ENCODE assay signal across 11 cellular contexts in the genomic region with DNA sequence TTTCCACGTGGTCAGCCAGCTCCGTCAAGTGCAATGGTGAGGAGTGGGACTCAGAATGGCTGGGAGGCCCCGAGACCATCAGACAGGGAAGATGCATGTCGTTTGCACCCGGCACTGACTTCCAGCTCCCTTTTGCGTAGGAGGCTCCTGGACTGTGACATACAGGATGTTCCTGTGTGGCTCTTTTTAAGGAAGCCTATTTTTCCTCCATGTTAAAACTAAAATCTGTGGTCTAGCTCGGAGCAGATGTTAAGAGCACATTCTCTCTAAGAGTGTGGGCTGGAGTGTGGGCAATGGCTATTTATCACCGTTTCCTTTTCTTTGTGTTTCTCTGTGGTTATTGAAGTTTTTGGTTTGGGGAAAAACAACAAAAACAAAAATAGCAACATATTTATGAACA. TPM values are rescaled to one million over a fixed set of nuclear protein-coding genes. Genes with fewer than 3 reads are reported as not detected.
DNase-seq lines count a peak whose midpoint lies in the region; ATAC-seq and TF ChIP-seq lines count a peak whose summit lies in the region.
"Had no signal": no experiment of that assay in that cellular context is flagged by ENCODE, and none has a peak within 500 bp of the region (broad histone marks: within the 10 kb centered on the region; RNA-seq: fewer than 3 reads in every experiment).

No MANE protein-coding gene starts in this region.

- H3F3A ChIP-seq in PC-9 (ENCODE audit: insufficient read depth, low read depth): no peaks in the 10 kb centered on the region

- no peaks in the 10 kb centered on the region for H3K27me3 Mint-ChIP-seq in effector memory CD8-positive, alpha-beta T cell
- H3K27me3 Mint-ChIP-seq in nephron progenitor cell (ENCODE audit: low read depth, poor library complexity): peaks cover 12% of the 10 kb centered on the region
- H3K27me3 Mint-ChIP-seq: activated naive CD8-positive, alpha-beta T cell had no signal

- H3K27ac Mint-ChIP-seq in effector memory CD8-positive, alpha-beta T cell: peak overlapping the region; percentile 53 to 88
- H3K27ac Mint-ChIP-seq in nephron progenitor cell: peak overlapping the region; percentile 67
- H3K27ac Mint-ChIP-seq: activated naive CD8-positive, alpha-beta T cell had no signal

- CTCF ChIA-PET in PC-9 (lab: Charles Lee): no interaction called here

- H3K9ac ChIP-seq in BLaER1: peak overlapping the region; percentile 63; the same call in 1 of the 2 replicates

- DNase-seq in HL-60 (ENCODE audit: low read depth in 1 of 2, low spot score in 1 of 2): peak in 1 of 2 experiments; percentile 23
- no peak for DNase-seq in effector memory CD8-positive, alpha-beta T cell
- no peak for DNase-seq in nephron progenitor cell
- no peak for DNase-seq in NCI-H2171 (lab: John Stamatoyannopoulos, UW)
- no peak for DNase-seq in NCI-H2081 (lab: John Stamatoyannopoulos, UW)
- no peak for DNase-seq in PC-9
- DNase-seq: colonic mucosa, NCI-H1048 had no signal

- peak overlapping the region; percentile 63 to 68 for H3K4me3 Mint-ChIP-seq in effector memory CD8-positive, alpha-beta T cell
- no peak overlapping the region for H3K4me3 Mint-ChIP-seq in nephron progenitor cell

- ATAC-seq in effector memory CD8-positive, alpha-beta T cell (replicated peaks): no peak
- ATAC-seq in GM21825 (IDR thresholded peaks at IDR 0.05; ENCODE audit: unreplicated experiment): no peak

- no peaks in the 10 kb centered on the region for H3K79me2 ChIP-seq in PC-9 (ENCODE audit: low read depth)

- H3K4me2 ChIP-seq in BLaER1 (peak overlapping the region; percentile 81), PC-9 (no peak overlapping the region)

- no peaks in the 10 kb centered on the region for H3K9me3 ChIP-seq in BLaER1
- H3K9me3 ChIP-seq in PC-9 (ENCODE audit: insufficient read depth, low read depth): no peaks in the 10 kb centered on the region
- H3K9me3 ChIP-seq: colonic mucosa had no signal

- H3K4me1 Mint-ChIP-seq in effector memory CD8-positive, alpha-beta T cell (ENCODE audit: low read depth in 2 of 2): peaks cover 29 to 33% of the 10 kb centered on the region in 2 donors
- peaks cover 25% of the 10 kb centered on the region for H3K4me1 Mint-ChIP-seq in nephron progenitor cell

- H4K20me1 ChIP-seq in BLaER1 (no peaks in the 10 kb centered on the region), PC-9 (ENCODE audit: insufficient read depth) (no peaks in the 10 kb centered on the region)

- H3K9me3 Mint-ChIP-seq in effector memory CD8-positive, alpha-beta T cell: no peaks in the 10 kb centered on the region
- H3K9me3 Mint-ChIP-seq in nephron progenitor cell: no peaks in the 10 kb centered on the region

- H3K4me1 ChIP-seq in BLaER1 (peaks cover 67% of the 10 kb centered on the region), PC-9 (replicated peaks; ENCODE audit: insufficient read depth) (no peaks in the 10 kb centered on the region)
- H3K4me1 ChIP-seq: colonic mucosa had no signal

- intact Hi-C loops in PC-9 (cut with micrococcal nuclease; ENCODE audit: unreplicated experiment): no loop called here

- no peaks in the 10 kb centered on the region for H3K9me2 ChIP-seq in PC-9 (ENCODE audit: insufficient read depth)

- peak overlapping the region; percentile 67 for H3K27ac ChIP-seq in BLaER1
- peak overlapping the region; percentile 65 for H3K27ac ChIP-seq in HL-60 (replicated peaks)
- H3K27ac ChIP-seq in PC-9: no peak overlapping the region
- H3K27ac ChIP-seq: colonic mucosa had no signal

- BruUV-seq in PC-9 (replicated peaks; lab: Mats Ljungman, UMichigan): no TSS peak

- H2AFZ ChIP-seq in PC-9: no peak overlapping the region

- POLR2A ChIA-PET in PC-9 (lab: Charles Lee; ENCODE audit: unreplicated experiment): no interaction called here

- H3K36me3 ChIP-seq in BLaER1 (no peaks in the 10 kb centered on the region), PC-9 (ENCODE audit: low read depth) (no peaks in the 10 kb centered on the region)
- H3K36me3 ChIP-seq: colonic mucosa had no signal

- no peak for TF ChIP-seq CTCF in HL-60 (IDR thresholded peaks at IDR 0.05; ENCODE audit: insufficient read depth, low read length)
- no peak for TF ChIP-seq CTCF in nephron progenitor cell (IDR thresholded peaks at IDR 0.05)
- no peak for TF ChIP-seq CTCF in PC-9 (conservative IDR thresholded peaks at IDR 0.05)

- H3K4me3 ChIP-seq in BLaER1 (peak overlapping the region; percentile 24), HL-60 (replicated peaks; ENCODE audit: insufficient read depth, low read length) (no peak overlapping the region), PC-9 (no peak overlapping the region)
- H3K4me3 ChIP-seq: colonic mucosa had no signal

- H3K36me3 Mint-ChIP-seq in effector memory CD8-positive, alpha-beta T cell (ENCODE audit: insufficient read depth): no peaks in the 10 kb centered on the region
- H3K36me3 Mint-ChIP-seq in nephron progenitor cell (ENCODE audit: low read depth): no peaks in the 10 kb centered on the region
- H3K36me3 Mint-ChIP-seq: activated naive CD8-positive, alpha-beta T cell had no signal

- H3K27me3 ChIP-seq in BLaER1 (no peaks in the 10 kb centered on the region), HL-60 (ENCODE audit: insufficient read depth, poor library complexity, severe bottlenecking) (no peaks in the 10 kb centered on the region), PC-9 (ENCODE audit: insufficient read depth, low read depth) (no peaks in the 10 kb centered on the region)
- H3K27me3 ChIP-seq: colonic mucosa had no signal

RNA-seq across cellular contexts. Expression of a gene that starts 40.9 kb away (rescaled TPM):
- total RNA-seq in PC-9 (2021): 16.5 and 17.4 TPM in 2 replicates
